Comparison of ENCODE assay signal across 21 cellular contexts in genomic region chr7:127858091-127858914, GRCh38.
DNase-seq lines count a peak whose midpoint lies in the region; ATAC-seq and TF ChIP-seq lines count a peak whose summit lies in the region.
"Had no signal": no experiment of that assay in that cellular context is flagged by ENCODE, and none has a peak within 500 bp of the region (broad histone marks: within the 10 kb centered on the region; RNA-seq: fewer than 3 reads in every experiment).

No MANE protein-coding gene starts in this region.

- peak in 1 of 4 donors; percentile 17 for TF ChIP-seq EP300 in sigmoid colon (IDR thresholded peaks at IDR 0.05)

- H3K4me3 ChIP-seq in heart right ventricle (no peak overlapping the region), sigmoid colon (no peak overlapping the region)
- H3K4me3 ChIP-seq: A549, GM23338, prostate gland, spleen, tibial artery had no signal

- H3K36me3 ChIP-seq in heart right ventricle (peaks cover 0 to 4% (median 0%) of the 10 kb centered on the region in 9 donors), sigmoid colon (no peaks in the 10 kb centered on the region)
- H3K36me3 ChIP-seq: prostate gland, tibial artery had no signal

- H3K4me1 ChIP-seq in heart right ventricle (peaks cover 0 to 23% (median 11%) of the 10 kb centered on the region in 9 donors), sigmoid colon (peaks cover 0 to 23% (median 14%) of the 10 kb centered on the region in 4 donors)
- H3K4me1 ChIP-seq: A549 had no signal

- intact Hi-C loops in heart right ventricle (cut with DNase I) (no loop called here), sigmoid colon (cut with DNase I) (no loop called here)

- H3K9me3 Mint-ChIP-seq in activated CD8-positive, alpha-beta memory T cell treated with anti-CD3 and anti-CD28 coated beads, Interleukin-2, amount 10 ng/mL, durations not matched to agents 7 days and 5 days (ENCODE audit: low read depth) = no peaks in the 10 kb centered on the region
- H3K9me3 Mint-ChIP-seq: GM23338; naive thymus-derived CD8-positive, alpha-beta T cell had no signal

- no peaks in the 10 kb centered on the region for H3K27me3 ChIP-seq in heart right ventricle
- H3K27me3 ChIP-seq in sigmoid colon = no peaks in the 10 kb centered on the region
- H3K27me3 ChIP-seq: spleen, tibial artery had no signal

- ATAC-seq in activated CD8-positive, alpha-beta memory T cell treated with anti-CD3 and anti-CD28 coated beads, Interleukin-2, amount 10 ng/mL, durations not matched to agents 7 days and 5 days = no peak
- ATAC-seq in T-helper 17 cell (no peak), heart right ventricle (peak in 5 of 8 donors; percentile 25 to 92 (median 70)), HG03521 (IDR thresholded peaks at IDR 0.05; ENCODE audit: unreplicated experiment) (no peak), HG02610 (IDR thresholded peaks at IDR 0.05; ENCODE audit: unreplicated experiment) (no peak), left lobe of liver (no peak)
- ATAC-seq: A549; GM23338; naive thymus-derived CD8-positive, alpha-beta T cell had no signal

- H3K4me3 Mint-ChIP-seq in activated CD8-positive, alpha-beta memory T cell treated with anti-CD3 and anti-CD28 coated beads, Interleukin-2, amount 10 ng/mL, durations not matched to agents 7 days and 5 days = no peak overlapping the region
- H3K4me3 Mint-ChIP-seq in T-helper 17 cell = peak overlapping the region; percentile 41
- H3K4me3 Mint-ChIP-seq: GM23338 had no signal

- TF ChIP-seq CTCF in heart right ventricle (IDR thresholded peaks at IDR 0.05) (no peak), sigmoid colon (IDR thresholded peaks at IDR 0.05) (no peak)

- H3K27me3 Mint-ChIP-seq in activated CD8-positive, alpha-beta memory T cell treated with anti-CD3 and anti-CD28 coated beads, Interleukin-2, amount 10 ng/mL, durations not matched to agents 7 days and 5 days = no peaks in the 10 kb centered on the region
- H3K27me3 Mint-ChIP-seq in T-helper 17 cell = no peaks in the 10 kb centered on the region

- peak; percentile 57 for DNase-seq in activated CD8-positive, alpha-beta memory T cell treated with anti-CD3 and anti-CD28 coated beads for 24 hours
- no peak for DNase-seq in activated CD8-positive, alpha-beta memory T cell treated with anti-CD3 and anti-CD28 coated beads, Interleukin-2, amount 10 ng/mL, durations not matched to agents 7 days and 5 days
- DNase-seq in T-helper 17 cell = no peak
- no peak for DNase-seq in heart right ventricle
- peak; percentile 78 for DNase-seq in sigmoid colon
- DNase-seq in left lobe of liver (ENCODE audit: low spot score) = no peak
- DNase-seq: effector memory CD4-positive, alpha-beta T cell; head of caudate nucleus; IMR-90; mammary epithelial cell; naive thymus-derived CD8-positive, alpha-beta T cell; NCI-H2029 treated with DMSO at 0.1 percent for 48 hours; NCI-H446; spleen; tibial artery had no signal

- peaks cover 12% of the 10 kb centered on the region for H3K36me3 Mint-ChIP-seq in activated CD8-positive, alpha-beta memory T cell treated with anti-CD3 and anti-CD28 coated beads, Interleukin-2, amount 10 ng/mL, durations not matched to agents 7 days and 5 days
- peaks cover 2% of the 10 kb centered on the region for H3K36me3 Mint-ChIP-seq in T-helper 17 cell (ENCODE audit: low read depth)

- peaks cover 49% of the 10 kb centered on the region for H3K4me1 Mint-ChIP-seq in activated CD8-positive, alpha-beta memory T cell treated with anti-CD3 and anti-CD28 coated beads, Interleukin-2, amount 10 ng/mL, durations not matched to agents 7 days and 5 days
- peaks cover 41% of the 10 kb centered on the region for H3K4me1 Mint-ChIP-seq in T-helper 17 cell

- CTCF ChIA-PET in activated CD8-positive, alpha-beta memory T cell treated with anti-CD3 and anti-CD28 coated beads, Interleukin-2, amount 10 ng/mL, durations not matched to agents 7 days and 5 days (lab: Charles Lee) = no interaction called here

- 88 to 89% methylated on average over 14 of the region's 14 CpGs for WGBS in heart right ventricle, 2 donors
- 94 to 96% methylated on average over 14 of the region's 14 CpGs for WGBS in sigmoid colon, 2 donors

- H3K9me3 ChIP-seq in T-helper 17 cell (ENCODE audit: control insufficient read depth, low read length, poor library complexity, severe bottlenecking) (no peaks in the 10 kb centered on the region), heart right ventricle (no peaks in the 10 kb centered on the region), sigmoid colon (no peaks in the 10 kb centered on the region)
- H3K9me3 ChIP-seq: A549, prostate gland, spleen, tibial artery had no signal

- H3K27ac Mint-ChIP-seq in activated CD8-positive, alpha-beta memory T cell treated with anti-CD3 and anti-CD28 coated beads, Interleukin-2, amount 10 ng/mL, durations not matched to agents 7 days and 5 days = no peak overlapping the region
- peak overlapping the region; percentile 82 for H3K27ac Mint-ChIP-seq in T-helper 17 cell
- H3K27ac Mint-ChIP-seq: GM23338 had no signal

- H3K27ac ChIP-seq in heart right ventricle = peak overlapping the region in 1 of 10 donors; percentile 8
- peak overlapping the region in 3 of 4 donors; percentile 29 to 57 (median 49) for H3K27ac ChIP-seq in sigmoid colon
- H3K27ac ChIP-seq: A549, C4-2B, prostate gland, spleen, tibial artery had no signal

- no peak for TF ChIP-seq POLR2A in sigmoid colon (IDR thresholded peaks at IDR 0.05)

Comparison
In these comparisons a context has a peak if more than half of its experiments do, and no peak if none do; other contexts are left out.
1. DNase-seq: peak in activated CD8-positive, alpha-beta memory T cell treated with anti-CD3 and anti-CD28 coated beads for 24 hours (single experiment) and sigmoid colon (single experiment); none in activated CD8-positive, alpha-beta memory T cell treated with anti-CD3 and anti-CD28 coated beads, Interleukin-2, amount 10 ng/mL, durations not matched to agents 7 days and 5 days (single experiment), T-helper 17 cell (0 of 3), heart right ventricle (0 of 2) and left lobe of liver (single experiment).
2. ATAC-seq: peak in heart right ventricle (5 of 8); none in activated CD8-positive, alpha-beta memory T cell treated with anti-CD3 and anti-CD28 coated beads, Interleukin-2, amount 10 ng/mL, durations not matched to agents 7 days and 5 days (single experiment), T-helper 17 cell (single experiment), HG03521 (single experiment), HG02610 (single experiment) and left lobe of liver (single experiment).